In genomic region chr10:114709966-114710365, GRCh38 we compare ENCODE assay signal across 24 cellular contexts. TPM values are rescaled to one million over a fixed set of nuclear protein-coding genes. Genes with fewer than 3 reads are reported as not detected.
A peak's percentile ranks its signal among the peaks of the same experiment; 100 is the strongest.
DNase-seq lines count a peak whose midpoint lies in the region; ATAC-seq, FAIRE-seq and TF ChIP-seq lines count a peak whose summit lies in the region.
"Had no signal": no experiment of that assay in that cellular context is flagged by ENCODE, and none has a peak within 500 bp of the region (broad histone marks: within the 10 kb centered on the region; RNA-seq: fewer than 3 reads in every experiment).

No MANE protein-coding gene starts in this region.

- intact Hi-C loops in aorta (cut with DNase I): loop anchor here (5.0 to 10.0 kb wide), 2 partner anchors 235 to 243 kb away; no protein-coding TSS in a partner anchor

- no peak for TF ChIP-seq CTCF in bronchial epithelial cell (IDR thresholded peaks at IDR 0.05; ENCODE audit: insufficient read depth, low read length, severe bottlenecking)

- 86 to 91% methylated on average over 2 of the region's 2 CpGs for WGBS in aorta, 2 donors

- FAIRE-seq in bronchial epithelial cell (lab: Jason Lieb, UNC): no peak
- FAIRE-seq: GM12878, urothelium cell line had no signal

- DNase-seq in AG08395 (ENCODE audit: low spot score) (peak; percentile 6), LHCN-M2 (ENCODE audit: low read depth) (peak; percentile 41), bronchial epithelial cell (ENCODE audit: low read depth) (peak; percentile 74), iris pigment epithelial cell (ENCODE audit: low read depth) (peak; percentile 20), aorta (no peak)
- no peak for DNase-seq in activated naive CD4-positive, alpha-beta T cell (lab: John Stamatoyannopoulos, UW)
- no peak for DNase-seq in effector CD8-positive, alpha-beta T cell (lab: John Stamatoyannopoulos, UW)
- DNase-seq: activated B cell treated with CpG ODN at 0.5 μM for 24 hours; activated CD4-positive, alpha-beta memory T cell treated with anti-CD3 and anti-CD28 coated beads for 36 hours; activated effector memory CD4-positive, alpha-beta T cell treated with anti-CD3 and anti-CD28 coated beads, Interleukin-2, amount 50 U/mL, for 16 hours; CD8-positive, alpha-beta T cell; central memory CD4-positive, alpha-beta T cell; left lung; midbrain; NCI-H1694; NCI-H2171 treated with DMSO at 0.1 percent for 48 hours; NCI-H526 treated with DMSO at 0.1 percent for 48 hours; nephron progenitor cell; right lobe of liver had no signal

- H3K4me3 ChIP-seq in bronchial epithelial cell (ENCODE audit: low read depth, low read length) (no peak overlapping the region), aorta (ENCODE audit: low read length in 2 of 2) (no peak overlapping the region)
- H3K4me3 ChIP-seq: esophagus muscularis mucosa, GM12878, HAP-1, left lung, right lobe of liver had no signal

- no peaks in the 10 kb centered on the region for H3K27me3 ChIP-seq in bronchial epithelial cell (ENCODE audit: control insufficient read depth, insufficient read depth, low read length)
- H3K27me3 ChIP-seq in aorta (ENCODE audit: control insufficient read depth in 1 of 2, insufficient read depth in 2 of 2, low read length in 1 of 2): no peaks in the 10 kb centered on the region
- H3K27me3 ChIP-seq: left lung, right lobe of liver had no signal

- H3K4me1 ChIP-seq in aorta (ENCODE audit: control insufficient read depth in 1 of 2, insufficient read depth in 2 of 2, low read length in 2 of 2): peaks cover 0 to 3% of the 10 kb centered on the region in 2 donors
- H3K4me1 ChIP-seq: HAP-1, right lobe of liver had no signal

- ATAC-seq in aorta (ENCODE audit: low FRiP score): no peak
- ATAC-seq in HG03039 (IDR thresholded peaks at IDR 0.05; ENCODE audit: unreplicated experiment): no peak
- ATAC-seq: CD8-positive, alpha-beta T cell; GM12878; left lung; right lobe of liver had no signal

- H3K9me3 ChIP-seq in aorta (ENCODE audit: control insufficient read depth, low read length): no peaks in the 10 kb centered on the region
- H3K9me3 ChIP-seq: esophagus muscularis mucosa, HAP-1, left lung, right lobe of liver had no signal

- H3K36me3 ChIP-seq in bronchial epithelial cell (ENCODE audit: control insufficient read depth, insufficient read depth, low read length) (no peaks in the 10 kb centered on the region), aorta (ENCODE audit: control insufficient read depth in 1 of 2, insufficient read depth in 2 of 2, low read length in 1 of 2) (no peaks in the 10 kb centered on the region)
- H3K36me3 ChIP-seq: esophagus muscularis mucosa, HAP-1, left lung, right lobe of liver had no signal

- H3K27ac ChIP-seq in aorta (ENCODE audit: low read depth in 1 of 2, low read length in 2 of 2): no peak overlapping the region
- H3K27ac ChIP-seq: esophagus muscularis mucosa, left lung, right lobe of liver had no signal

RNA-seq across cellular contexts. Expression of gene ABLIM1, which starts 51.9 kb away (rescaled TPM):
- total RNA-seq in LHCN-M2 (2014; rRNA removed): 0.26 and 0.69 TPM in 2 replicates
- 2.9 TPM for polyA plus RNA-seq in LHCN-M2 (2012)
- total RNA-seq in bronchial epithelial cell: 152 and 264 TPM in 2 replicates
- 100 to 1,000 TPM in 1 of 2 donors, 10 to 100 TPM in 1; 55.8 to 117 TPM for total RNA-seq in aorta
- 10 to 100 TPM; 13.6 to 14.5 TPM for polyA plus RNA-seq in aorta

Comparison
In these comparisons a context has a peak if more than half of its experiments do, and no peak if none do; other contexts are left out.
1. DNase-seq: peak in AG08395 (single experiment), LHCN-M2 (single experiment), bronchial epithelial cell (single experiment) and iris pigment epithelial cell (single experiment); none in aorta (0 of 2), activated naive CD4-positive, alpha-beta T cell (0 of 4) and effector CD8-positive, alpha-beta T cell (single experiment).
2. RNA of gene ABLIM1, which starts 51.9 kb away (total RNA-seq): 152 to 264 TPM in bronchial epithelial cell and 55.8 to 117 TPM in aorta; 0.26 to 0.69 TPM in LHCN-M2; every median in the first group is over 10 times any median in the second.